In genomic region chr7:47788083-47788482, GRCh38 we compare ENCODE assay signal across 18 cellular contexts.
"Had no signal": no experiment of that assay in that cellular context is flagged by ENCODE, and none has a peak within 500 bp of the region (broad histone marks: within the 10 kb centered on the region; RNA-seq: fewer than 3 reads in every experiment).

No MANE protein-coding gene starts in this region.

- H3K36me3 Mint-ChIP-seq: activated naive CD8-positive, alpha-beta T cell treated with anti-CD3 and anti-CD28 coated beads for 36 hours; type B pancreatic cell had no signal

- H3K27ac ChIP-seq: dorsolateral prefrontal cortex, esophagus squamous epithelium, left lung had no signal

- H3K27me3 Mint-ChIP-seq: activated naive CD8-positive, alpha-beta T cell treated with anti-CD3 and anti-CD28 coated beads for 36 hours had no signal

- H3K4me3 ChIP-seq: dorsolateral prefrontal cortex, esophagus squamous epithelium, heart left ventricle, left lung had no signal

- H3K4me1 Mint-ChIP-seq: activated naive CD8-positive, alpha-beta T cell treated with anti-CD3 and anti-CD28 coated beads for 36 hours had no signal

- ATAC-seq: activated T-cell treated with anti-CD3 and anti-CD28 coated beads, Interleukin-2, amount 50 U/mL, for 72 hours; heart left ventricle; left lung had no signal

- FAIRE-seq: islet of Langerhans had no signal

- H3K27me3 ChIP-seq: dorsolateral prefrontal cortex, heart left ventricle, left lung had no signal

- H3K9me3 ChIP-seq: esophagus squamous epithelium, heart left ventricle, left lung had no signal

- H3K4me3 Mint-ChIP-seq: activated naive CD8-positive, alpha-beta T cell treated with anti-CD3 and anti-CD28 coated beads for 36 hours; activated T-cell treated with anti-CD3 and anti-CD28 coated beads, Interleukin-2, amount 50 U/mL, for 72 hours; nephron progenitor cell; T-helper 2 cell treated with Interferon-gamma antibody and Interleukin-4, amounts not matched to agents 5 μg/mL and 100 μg/mL, for 36 hours; type B pancreatic cell had no signal

- H3K36me3 ChIP-seq: esophagus squamous epithelium, left lung had no signal

- H3K9me3 Mint-ChIP-seq: activated naive CD8-positive, alpha-beta T cell treated with anti-CD3 and anti-CD28 coated beads for 36 hours; activated T-cell treated with anti-CD3 and anti-CD28 coated beads, Interleukin-2, amount 50 U/mL, for 72 hours; T-helper 2 cell treated with Interferon-gamma antibody and Interleukin-4, amounts not matched to agents 5 μg/mL and 100 μg/mL, for 36 hours had no signal

- DNase-seq: activated CD4-positive, alpha-beta T cell treated with anti-CD3 and anti-CD28 coated beads, Interleukin-2, amount 50 U/mL, for 48 hours; activated CD4-positive, CD25-positive, alpha-beta regulatory T cell treated with anti-CD3 and anti-CD28 coated beads, Interleukin-2, amount 50 U/mL, for 72 hours; activated gamma-delta T cell treated with Interleukin-2 at 50 U/mL for 16 hours; activated naive CD8-positive, alpha-beta T cell treated with anti-CD3 and anti-CD28 coated beads for 36 hours; activated T-cell treated with anti-CD3 and anti-CD28 coated beads, Interleukin-2, amount 50 U/mL, for 72 hours; anterior cingulate cortex; dorsolateral prefrontal cortex; esophagus squamous epithelium; foreskin fibroblast; heart left ventricle; left lung; mesendoderm; nephron progenitor cell; stimulated activated CD4-positive, alpha-beta T cell treated with anti-CD3 and anti-CD28 coated beads, Interleukin-2, amount 100 ng/mL, for 48 hours; stimulated activated naive CD4-positive, alpha-beta T cell treated with Interleukin-2 at 50 U/mL for 16 hours had no signal

- H3K27ac Mint-ChIP-seq: activated naive CD8-positive, alpha-beta T cell treated with anti-CD3 and anti-CD28 coated beads for 36 hours; activated T-cell treated with anti-CD3 and anti-CD28 coated beads, Interleukin-2, amount 50 U/mL, for 72 hours; T-helper 2 cell treated with Interferon-gamma antibody and Interleukin-4, amounts not matched to agents 5 μg/mL and 100 μg/mL, for 36 hours; type B pancreatic cell had no signal
